In the genomic region with DNA sequence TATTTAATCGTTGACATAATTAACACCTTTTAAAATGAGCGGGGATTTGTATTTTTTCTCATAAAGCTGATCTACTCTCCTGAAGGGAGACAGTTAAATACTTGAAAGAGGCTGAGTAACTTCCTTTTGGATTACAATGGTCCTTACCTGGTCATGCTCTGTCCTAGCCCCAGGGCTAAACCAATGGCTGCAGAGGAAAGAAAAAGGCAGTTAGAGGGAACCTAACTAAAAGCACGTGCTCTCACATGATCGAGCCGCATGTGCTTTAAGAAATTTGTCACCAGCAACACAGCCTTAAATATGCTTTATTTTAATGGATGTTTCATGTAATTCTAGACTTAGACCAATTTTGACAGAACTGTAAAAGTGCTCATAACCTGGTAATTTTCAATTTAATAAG, we compare ENCODE assay signal across 28 cellular contexts.
"Had no signal": no experiment of that assay in that cellular context is flagged by ENCODE, and none has a peak within 500 bp of the region (broad histone marks: within the 10 kb centered on the region; RNA-seq: fewer than 3 reads in every experiment).

No MANE protein-coding gene starts in this region.

- H3K27ac Mint-ChIP-seq: activated CD4-positive, alpha-beta memory T cell treated with anti-CD3 and anti-CD28 coated beads, Interleukin-2, amount 10 ng/mL, durations not matched to agents 7 days and 5 days; activated naive CD4-positive, alpha-beta T cell treated with anti-CD3 and anti-CD28 coated beads for 36 hours; activated naive CD8-positive, alpha-beta T cell; activated T-helper 17 cell treated with anti-CD3 and anti-CD28 coated beads, Interleukin-2, amount 50 U/mL, for 72 hours; brain; T-helper 17 cell had no signal

- H3K27me3 Mint-ChIP-seq: activated CD4-positive, alpha-beta memory T cell treated with anti-CD3 and anti-CD28 coated beads, Interleukin-2, amount 10 ng/mL, durations not matched to agents 7 days and 5 days; activated naive CD8-positive, alpha-beta T cell; activated T-helper 17 cell treated with anti-CD3 and anti-CD28 coated beads, Interleukin-2, amount 50 U/mL, for 72 hours; brain; T-helper 17 cell had no signal

- H3K9me3 Mint-ChIP-seq: activated CD4-positive, alpha-beta memory T cell treated with anti-CD3 and anti-CD28 coated beads, Interleukin-2, amount 10 ng/mL, durations not matched to agents 7 days and 5 days; activated naive CD4-positive, alpha-beta T cell treated with anti-CD3 and anti-CD28 coated beads for 36 hours; activated T-helper 17 cell treated with anti-CD3 and anti-CD28 coated beads, Interleukin-2, amount 50 U/mL, for 72 hours; brain had no signal

- H3K4me3 Mint-ChIP-seq: activated CD4-positive, alpha-beta memory T cell treated with anti-CD3 and anti-CD28 coated beads, Interleukin-2, amount 10 ng/mL, durations not matched to agents 7 days and 5 days; activated naive CD4-positive, alpha-beta T cell treated with anti-CD3 and anti-CD28 coated beads for 36 hours; activated naive CD8-positive, alpha-beta T cell; activated T-helper 17 cell treated with anti-CD3 and anti-CD28 coated beads, Interleukin-2, amount 50 U/mL, for 72 hours; brain; T-helper 17 cell had no signal

- ATAC-seq: activated T-helper 17 cell treated with anti-CD3 and anti-CD28 coated beads, Interleukin-2, amount 50 U/mL, for 72 hours; Panc1; T-helper 17 cell had no signal

- DNase-seq: activated CD4-positive, alpha-beta memory T cell treated with anti-CD3 and anti-CD28 coated beads, Interleukin-2, amount 10 ng/mL, durations not matched to agents 7 days and 5 days; activated CD4-positive, alpha-beta T cell treated with anti-CD3 and anti-CD28 coated beads, Interleukin-2, amount 50 U/mL, for 1 hour; activated CD4-positive, CD25-positive, alpha-beta regulatory T cell; activated gamma-delta T cell; activated naive CD4-positive, alpha-beta T cell treated with anti-CD3 and anti-CD28 coated beads for 36 hours; activated T-cell treated with anti-CD3 and anti-CD28 coated beads for 4 hours; activated T-cell treated with anti-CD3 and anti-CD28 coated beads, Interleukin-2, amount 50 U/mL, for 48 hours; amygdala; KG1; NCI-H1048; NCI-H146; NCI-H187 treated with DMSO at 0.1 percent for 48 hours; NCI-H2081 treated with DMSO at 0.1 percent for 48 hours; NCI-H2227 treated with DMSO at 0.1 percent for 48 hours; NCI-H446 treated with DMSO at 0.1 percent for 48 hours; NCI-H526; NCI-H82; OCI-M1; Right ventricle myocardium superior; RPMI8226; T-helper 17 cell; T-helper 9 cell had no signal

- H3K27ac ChIP-seq: cardiac muscle cell, SJSA1 had no signal

- H3K27me3 ChIP-seq: cardiac muscle cell, SJSA1 had no signal

- H3K4me3 ChIP-seq: cardiac muscle cell, SJSA1 had no signal

- H3K4me1 ChIP-seq: SJSA1 had no signal

- H3K36me3 ChIP-seq: cardiac muscle cell had no signal

- H3K4me1 Mint-ChIP-seq: brain had no signal
